In genomic region chrX:148354906-148355305, GRCh38 we compare ENCODE assay signal across 27 cellular contexts.
DNase-seq lines count a peak whose midpoint lies in the region; ATAC-seq, FAIRE-seq and TF ChIP-seq lines count a peak whose summit lies in the region.
"Had no signal": no experiment of that assay in that cellular context is flagged by ENCODE, and none has a peak within 500 bp of the region (broad histone marks: within the 10 kb centered on the region; RNA-seq: fewer than 3 reads in every experiment).

No MANE protein-coding gene starts in this region.

- no peaks in the 10 kb centered on the region for H3K4me1 ChIP-seq in mammary epithelial cell (ENCODE audit: insufficient read depth, low read length)
- no peaks in the 10 kb centered on the region for H3K4me1 ChIP-seq in tibial artery
- no peaks in the 10 kb centered on the region for H3K4me1 ChIP-seq in body of pancreas
- H3K4me1 ChIP-seq: A549 had no signal

- no peak for ATAC-seq in body of pancreas
- ATAC-seq: A549, GM12878 had no signal

- H3K9me3 ChIP-seq in mammary epithelial cell (replicated peaks; ENCODE audit: insufficient read depth, low read length), result no peaks in the 10 kb centered on the region
- H3K9me3 ChIP-seq in tibial artery, result no peaks in the 10 kb centered on the region
- no peaks in the 10 kb centered on the region for H3K9me3 ChIP-seq in body of pancreas
- H3K9me3 ChIP-seq: A549 had no signal

- CTCF ChIA-PET in MCF 10A (lab: Yijun Ruan, JAX) (no interaction called here), mammary epithelial cell (lab: Charles Lee; ENCODE audit: low non-redundant PET) (no interaction called here)

- no peak overlapping the region for H2AFZ ChIP-seq in mammary epithelial cell (ENCODE audit: low read depth, low read length)

- H3K9me3 Mint-ChIP-seq in MCF 10A (ENCODE audit: unreplicated experiment), result peaks cover 28% of the 10 kb centered on the region

- no peaks in the 10 kb centered on the region for H3K27me3 Mint-ChIP-seq in MCF 10A (ENCODE audit: insufficient read depth, unreplicated experiment)
- H3K27me3 Mint-ChIP-seq: B cell; CD4-positive, alpha-beta memory T cell had no signal

- 20% methylated on average over 1 of the region's 1 CpG for WGBS in mammary epithelial cell (ENCODE audit: low coverage, missing lambda C conversion rate)
- WGBS in body of pancreas, 2 donors, result 13 to 36% methylated on average over 1 of the region's 1 CpG

- POLR2A ChIA-PET in MCF 10A (lab: Yijun Ruan, JAX), result no interaction called here

- dilution Hi-C loops in mammary epithelial cell (cut with HindIII; ENCODE audit: low sequenced_read_pairs), result no loop called here

- no peaks in the 10 kb centered on the region for H3K79me2 ChIP-seq in mammary epithelial cell (ENCODE audit: insufficient read depth, low read length)

- TF ChIP-seq POLR2A in NB4 (IDR thresholded peaks at IDR 0.05; ENCODE audit: extremely low read depth, insufficient read length), result no peak
- TF ChIP-seq POLR2A in body of pancreas (IDR thresholded peaks at IDR 0.05), result no peak

- intact Hi-C loops in MCF 10A (cut with micrococcal nuclease), result no loop called here
- intact Hi-C loops in mammary epithelial cell (cut with micrococcal nuclease), result no loop called here
- intact Hi-C loops in tibial artery (cut with DNase I; ENCODE audit: low total_unique reads), result no loop called here
- intact Hi-C loops in body of pancreas (cut with DNase I), result no loop called here

- in situ Hi-C loops in mammary epithelial cell (cut with MboI; ENCODE audit: low sequenced_read_pairs in 2 of 2), result no loop called here

- no peaks in the 10 kb centered on the region for H3K4me1 Mint-ChIP-seq in MCF 10A (ENCODE audit: insufficient read depth, unreplicated experiment)
- H3K4me1 Mint-ChIP-seq: B cell; CD4-positive, alpha-beta memory T cell; CD8-positive, alpha-beta memory T cell had no signal

- TF ChIP-seq CTCF in MCF 10A (IDR thresholded peaks at IDR 0.05; ENCODE audit: unreplicated experiment) (no peak), mammary epithelial cell (conservative IDR thresholded peaks at IDR 0.05 in 1 of 2, IDR thresholded peaks at IDR 0.05 in 1 of 2; ENCODE audit: extremely low read depth in 1 of 2, insufficient read depth in 1 of 2, low read depth in 1 of 2, low read length in 2 of 2) (no peak), NB4 (IDR thresholded peaks at IDR 0.05; ENCODE audit: low read depth, low read length) (no peak), tibial artery (IDR thresholded peaks at IDR 0.05) (no peak), body of pancreas (IDR thresholded peaks at IDR 0.05) (no peak)

- no peak overlapping the region for H3K4me2 ChIP-seq in mammary epithelial cell (ENCODE audit: insufficient read depth, low read depth, low read length)
- H3K4me2 ChIP-seq: A549 had no signal

- H3K4me3 Mint-ChIP-seq in MCF 10A (ENCODE audit: unreplicated experiment), result no peak overlapping the region
- H3K4me3 Mint-ChIP-seq: B cell; CD4-positive, alpha-beta memory T cell; CD4-positive, CD25-positive, alpha-beta regulatory T cell; CD8-positive, alpha-beta memory T cell had no signal

- H3K27ac Mint-ChIP-seq in MCF 10A (ENCODE audit: low read depth, unreplicated experiment), result no peak overlapping the region
- H3K27ac Mint-ChIP-seq: B cell; CD4-positive, alpha-beta memory T cell; CD8-positive, alpha-beta memory T cell had no signal

- H3K27ac ChIP-seq in mammary epithelial cell (ENCODE audit: insufficient read depth, low read depth, low read length) (no peak overlapping the region), tibial artery (no peak overlapping the region), body of pancreas (no peak overlapping the region)
- H3K27ac ChIP-seq: 22Rv1; A549; BLaER1 treated with 17β-estradiol and CSF1 and Interleukin-3, amounts not matched to agents 10 nM and 100 nM; C4-2B had no signal

- no peaks in the 10 kb centered on the region for H3K27me3 ChIP-seq in mammary epithelial cell (ENCODE audit: insufficient read depth, low read length)
- no peaks in the 10 kb centered on the region for H3K27me3 ChIP-seq in tibial artery
- no peaks in the 10 kb centered on the region for H3K27me3 ChIP-seq in body of pancreas
- H3K27me3 ChIP-seq: BLaER1 treated with 17β-estradiol and CSF1 and Interleukin-3, amounts not matched to agents 10 nM and 100 nM had no signal

- H3K36me3 Mint-ChIP-seq in MCF 10A (ENCODE audit: insufficient read depth, unreplicated experiment), result peaks cover under 1% of the 10 kb centered on the region
- H3K36me3 Mint-ChIP-seq: CD4-positive, alpha-beta memory T cell; CD4-positive, CD25-positive, alpha-beta regulatory T cell had no signal

- FAIRE-seq in RCC 7860 (lab: Jason Lieb, UNC), result no peak
- FAIRE-seq: A549, GM12878, GM12892, GM18507 had no signal

- peak; percentile 1 for DNase-seq in MCF 10A (ENCODE audit: unreplicated experiment)
- DNase-seq in mammary epithelial cell, result no peak
- DNase-seq in NB4 (ENCODE audit: low read depth), result peak; percentile 73
- DNase-seq in renal cortical epithelial cell (ENCODE audit: low read depth), result peak; percentile 11
- no peak for DNase-seq in tibial artery
- no peak for DNase-seq in RCC 7860 (ENCODE audit: low spot score)
- no peak for DNase-seq in body of pancreas
- DNase-seq: AML-193; CD4-positive, alpha-beta memory T cell; CD4-positive, CD25-positive, alpha-beta regulatory T cell; CD8-positive, alpha-beta memory T cell; COR-L47; DMS 273 treated with DMSO at 0.1 percent for 48 hours; DMS153; DMS53; DMS79; DND-41; EL; GDM1 had no signal

- H3K9ac ChIP-seq in mammary epithelial cell (ENCODE audit: insufficient read depth, low read length), result no peak overlapping the region
- H3K9ac ChIP-seq: BLaER1 treated with 17β-estradiol and CSF1 and Interleukin-3, amounts not matched to agents 10 nM and 100 nM had no signal

- H4K20me1 ChIP-seq in mammary epithelial cell (ENCODE audit: insufficient read depth, low read length), result no peaks in the 10 kb centered on the region
- H4K20me1 ChIP-seq: BLaER1 treated with 17β-estradiol and CSF1 and Interleukin-3, amounts not matched to agents 10 nM and 100 nM had no signal

- H3K4me3 ChIP-seq in mammary epithelial cell (replicated peaks in 1 of 3; ENCODE audit: insufficient read depth in 1 of 3, low read depth in 2 of 3, low read length in 3 of 3), result no peak overlapping the region
- H3K4me3 ChIP-seq in NB4 (ENCODE audit: low read depth, low read length), result no peak overlapping the region
- H3K4me3 ChIP-seq in tibial artery, result no peak overlapping the region
- no peak overlapping the region for H3K4me3 ChIP-seq in body of pancreas
- H3K4me3 ChIP-seq: A549; BLaER1 treated with 17β-estradiol and CSF1 and Interleukin-3, amounts not matched to agents 10 nM and 100 nM; GM12878 had no signal

- no TSS peak for BruUV-seq in MCF 10A (replicated peaks; lab: Mats Ljungman, UMichigan)
- no TSS peak for BruUV-seq in mammary epithelial cell (replicated peaks; lab: Mats Ljungman, UMichigan)

- H3K36me3 ChIP-seq in mammary epithelial cell (ENCODE audit: insufficient read depth, low read length) (no peaks in the 10 kb centered on the region), tibial artery (no peaks in the 10 kb centered on the region), body of pancreas (replicated peaks in 1 of 2; ENCODE audit: insufficient read depth in 1 of 2, low read depth in 2 of 2) (no peaks in the 10 kb centered on the region)

Comparison
In these comparisons a context has a peak if more than half of its experiments do, and no peak if none do; other contexts are left out.
1. DNase-seq: peak in MCF 10A (single experiment), NB4 (single experiment) and renal cortical epithelial cell (single experiment); none in mammary epithelial cell (single experiment), tibial artery (0 of 2), RCC 7860 (single experiment) and body of pancreas (0 of 4).